In genomic region chr9:71941998-71942567, GRCh38 we compare ENCODE assay signal across 26 cellular contexts. TPM values are rescaled to one million over a fixed set of nuclear protein-coding genes. Genes with fewer than 3 reads are reported as not detected.
DNase-seq lines count a peak whose midpoint lies in the region; ATAC-seq and TF ChIP-seq lines count a peak whose summit lies in the region.
"Had no signal": no experiment of that assay in that cellular context is flagged by ENCODE, and none has a peak within 500 bp of the region (broad histone marks: within the 10 kb centered on the region; RNA-seq: fewer than 3 reads in every experiment).

No MANE protein-coding gene starts in this region.

- no peak overlapping the region for H3K4me3 Mint-ChIP-seq in GM23338
- H3K4me3 Mint-ChIP-seq: activated CD8-positive, alpha-beta T cell treated with anti-CD3 and anti-CD28 coated beads, Interleukin-2, amount 10 ng/mL, durations not matched to agents 7 days and 5 days; activated naive CD4-positive, alpha-beta T cell treated with anti-CD3 and anti-CD28 coated beads for 36 hours; CD4-positive, CD25-positive, alpha-beta regulatory T cell; effector memory CD8-positive, alpha-beta T cell; naive thymus-derived CD8-positive, alpha-beta T cell; stimulated activated memory B cell treated with anti-CD40 and anti-IgM and Interleukin-4, amounts not matched to agents 10 μg/mL and 1 μg/mL and 100 μg/mL, for 72 hours had no signal

- no peaks in the 10 kb centered on the region for H3F3A ChIP-seq in GM23338 (replicated peaks; ENCODE audit: low read depth)

- H3K36me3 ChIP-seq in GM23338 (ENCODE audit: insufficient read depth) (no peaks in the 10 kb centered on the region), RWPE2 (ENCODE audit: low read depth) (peaks cover 3% of the 10 kb centered on the region; the same call in 1 of the 2 replicates), psoas muscle (ENCODE audit: insufficient read depth in 1 of 2, low read depth in 1 of 2) (no peaks in the 10 kb centered on the region)
- H3K36me3 ChIP-seq: thoracic aorta had no signal

- no peaks in the 10 kb centered on the region for H3K9me2 ChIP-seq in GM23338 (ENCODE audit: insufficient read depth)

- H3K4me1 ChIP-seq in GM23338 (ENCODE audit: insufficient read depth) (peaks cover 33% of the 10 kb centered on the region), RWPE2 (ENCODE audit: insufficient read depth, poor library complexity, severe bottlenecking) (peaks cover 62% of the 10 kb centered on the region), psoas muscle (peaks cover 42% of the 10 kb centered on the region)
- H3K4me1 ChIP-seq: parathyroid adenoma had no signal

- 0 out of 2 replicates have a peak overlapping the region, but pooled peaks have one; percentile 6 for H3K27ac Mint-ChIP-seq in GM23338
- H3K27ac Mint-ChIP-seq: activated CD8-positive, alpha-beta T cell treated with anti-CD3 and anti-CD28 coated beads, Interleukin-2, amount 10 ng/mL, durations not matched to agents 7 days and 5 days; activated naive CD4-positive, alpha-beta T cell treated with anti-CD3 and anti-CD28 coated beads for 36 hours; CD4-positive, CD25-positive, alpha-beta regulatory T cell; stimulated activated memory B cell treated with anti-CD40 and anti-IgM and Interleukin-4, amounts not matched to agents 10 μg/mL and 1 μg/mL and 100 μg/mL, for 72 hours had no signal

- H3K4me3 ChIP-seq in GM23338 (no peak overlapping the region), RWPE2 (ENCODE audit: severe bottlenecking) (no peak overlapping the region), psoas muscle (no peak overlapping the region)
- H3K4me3 ChIP-seq: GM12878, heart left ventricle, thoracic aorta had no signal

- H3K27me3 Mint-ChIP-seq in GM23338 (ENCODE audit: insufficient read depth, low read depth, poor library complexity): no peaks in the 10 kb centered on the region
- H3K27me3 Mint-ChIP-seq: CD4-positive, CD25-positive, alpha-beta regulatory T cell; effector memory CD8-positive, alpha-beta T cell; naive thymus-derived CD8-positive, alpha-beta T cell; stimulated activated memory B cell treated with anti-CD40 and anti-IgM and Interleukin-4, amounts not matched to agents 10 μg/mL and 1 μg/mL and 100 μg/mL, for 72 hours had no signal

- peaks cover 63% of the 10 kb centered on the region for H3K79me2 ChIP-seq in GM23338 (replicated peaks; ENCODE audit: insufficient read depth)
- H3K79me2 ChIP-seq: parathyroid adenoma had no signal

- H3K9me3 ChIP-seq in RWPE2 (ENCODE audit: severe bottlenecking): no peaks in the 10 kb centered on the region
- no peaks in the 10 kb centered on the region for H3K9me3 ChIP-seq in psoas muscle
- H3K9me3 ChIP-seq: heart left ventricle, thoracic aorta had no signal

- H2AFZ ChIP-seq in GM23338: no peak overlapping the region
- H2AFZ ChIP-seq: parathyroid adenoma had no signal

- DNase-seq in GM23338 (ENCODE audit: low spot score): no peak
- no peak for DNase-seq in RWPE2 (ENCODE audit: low spot score)
- DNase-seq in fibroblast of gingiva (ENCODE audit: low read depth): peak; percentile 35
- DNase-seq in psoas muscle: no peak
- no peak for DNase-seq in LoVo (ENCODE audit: low spot score)
- DNase-seq in GM20000 (ENCODE audit: low spot score): no peak
- no peak for DNase-seq in mucosa of gallbladder (ENCODE audit: low spot score)
- DNase-seq: activated CD4-positive, CD25-positive, alpha-beta regulatory T cell; activated CD8-positive, alpha-beta T cell treated with anti-CD3 and anti-CD28 coated beads, Interleukin-2, amount 10 ng/mL, durations not matched to agents 7 days and 5 days; activated naive CD4-positive, alpha-beta T cell treated with anti-CD3 and anti-CD28 coated beads for 36 hours; activated T-cell treated with anti-CD3 and anti-CD28 coated beads, Interleukin-2, amount 50 U/mL, for 1 hour; aorta; CD4-positive, CD25-positive, alpha-beta regulatory T cell; effector memory CD8-positive, alpha-beta T cell; heart left ventricle; mammary epithelial cell; naive thymus-derived CD8-positive, alpha-beta T cell; NCI-H2029; T1000 had no signal

- H4K20me1 ChIP-seq in GM23338 (replicated peaks; ENCODE audit: insufficient read depth): no peaks in the 10 kb centered on the region

- no peaks in the 10 kb centered on the region for H3K9me3 Mint-ChIP-seq in GM23338
- H3K9me3 Mint-ChIP-seq: activated naive CD4-positive, alpha-beta T cell treated with anti-CD3 and anti-CD28 coated beads for 36 hours; CD4-positive, CD25-positive, alpha-beta regulatory T cell; effector memory CD8-positive, alpha-beta T cell; naive thymus-derived CD8-positive, alpha-beta T cell; stimulated activated memory B cell treated with anti-CD40 and anti-IgM and Interleukin-4, amounts not matched to agents 10 μg/mL and 1 μg/mL and 100 μg/mL, for 72 hours had no signal

- TF ChIP-seq CTCF in GM23338 (conservative IDR thresholded peaks at IDR 0.05; ENCODE audit: low read depth in 2 of 2) (no peak), RWPE2 (IDR thresholded peaks at IDR 0.05; ENCODE audit: poor library complexity, severe bottlenecking) (no peak), psoas muscle (IDR thresholded peaks at IDR 0.05) (no peak), GM20000 (IDR thresholded peaks at IDR 0.05; ENCODE audit: extremely low read depth, missing control alignments) (no peak)

- peaks cover 27% of the 10 kb centered on the region for H3K4me1 Mint-ChIP-seq in GM23338

- intact Hi-C loops in psoas muscle (cut with DNase I): no loop called here

- ATAC-seq in GM23338 (no peak), RWPE2 (ENCODE audit: low read depth) (peak; percentile 24; the same call in 1 of the 3 replicates), psoas muscle (peak; percentile 58 to 83 (median 70)), HG03565 (IDR thresholded peaks at IDR 0.05; ENCODE audit: unreplicated experiment) (no peak)
- ATAC-seq: activated CD8-positive, alpha-beta T cell treated with anti-CD3 and anti-CD28 coated beads, Interleukin-2, amount 10 ng/mL, durations not matched to agents 7 days and 5 days; effector memory CD8-positive, alpha-beta T cell; GM12878; heart left ventricle; naive thymus-derived CD8-positive, alpha-beta T cell; sciatic nerve; stimulated activated memory B cell treated with anti-CD40 and anti-IgM and Interleukin-4, amounts not matched to agents 10 μg/mL and 1 μg/mL and 100 μg/mL, for 72 hours had no signal

- H3K4me2 ChIP-seq in GM23338: no peak overlapping the region
- H3K4me2 ChIP-seq: KMS-11 had no signal

- peak overlapping the region; percentile 24; the same call in 1 of the 2 replicates for H3K27ac ChIP-seq in GM23338 (ENCODE audit: low read depth)
- peak overlapping the region; percentile 83 for H3K27ac ChIP-seq in RWPE2 (ENCODE audit: poor library complexity, severe bottlenecking)
- peak overlapping the region; percentile 67 for H3K27ac ChIP-seq in psoas muscle
- H3K27ac ChIP-seq: heart left ventricle, KMS-11, parathyroid adenoma had no signal

- H3K27me3 ChIP-seq in GM23338 (ENCODE audit: insufficient read depth): no peaks in the 10 kb centered on the region
- no peaks in the 10 kb centered on the region for H3K27me3 ChIP-seq in RWPE2 (ENCODE audit: insufficient read depth, poor library complexity, severe bottlenecking)
- H3K27me3 ChIP-seq in psoas muscle (ENCODE audit: insufficient read depth in 3 of 3, low read length in 2 of 3): no peaks in the 10 kb centered on the region
- H3K27me3 ChIP-seq: heart left ventricle had no signal

- 27 to 36% (median 31%) methylated on average over 2 of the region's 2 CpGs for WGBS in psoas muscle, 3 donors

- no peaks in the 10 kb centered on the region for H3K36me3 Mint-ChIP-seq in GM23338 (ENCODE audit: low read depth)

TF ChIP-seq in GM23338, 12 proteins besides CTCF, POLR2A, EP300 and RAD21 (continues in another document):
- TF ChIP-seq EZH2phosphoT487 (IDR thresholded peaks at IDR 0.05; ENCODE audit: unreplicated experiment): no peak

RNA-seq across cellular contexts. Expression of gene C9orf85, which starts 30.6 kb away (rescaled TPM):
- 10.3 and 18.5 TPM in 2 replicates for total RNA-seq in GM23338 (2014; rRNA removed; shearing (Covaris generic))
- polyA plus RNA-seq in GM23338 (2016; fragmentation: Nextera tagmentation; extraction: Ambion mirVana) (20.8 and 21.5 TPM in 2 replicates), psoas muscle (10 to 100 TPM in 1 of 3 donors, 1 to 10 TPM in 2; 7.1 to 13.7 (median 8.5) TPM)
- total RNA-seq in psoas muscle (1 to 10 TPM; 5.5 to 9.3 (median 7.7) TPM), mucosa of gallbladder (11.5 TPM)

RNA-seq across cellular contexts. Expression of gene ABHD17B, which starts 31.1 kb away (rescaled TPM):
- 99.3 and 112 TPM in 2 replicates for total RNA-seq in GM23338 (2014; rRNA removed; shearing (Covaris generic))
- polyA plus RNA-seq in GM23338 (2016; fragmentation: Nextera tagmentation; extraction: Ambion mirVana) (27.9 and 32.2 TPM in 2 replicates), psoas muscle (10 to 100 TPM in 2 of 3 donors, 1 to 10 TPM in 1; 8.4 to 25.5 (median 12.1) TPM)
- total RNA-seq in psoas muscle (10 to 100 TPM; 10.5 to 68.3 (median 17.4) TPM), mucosa of gallbladder (18.3 TPM)

Comparison
In these comparisons a context has a peak if more than half of its experiments do, and no peak if none do; other contexts are left out.
1. ATAC-seq: peak in RWPE2 (single experiment) and psoas muscle (4 of 4); none in GM23338 (single experiment) and HG03565 (single experiment).
2. H3K27ac ChIP-seq: peak in every context shown above with its lines; median percentile 83 in RWPE2; 67 in psoas muscle; 24 in GM23338.